Comparison of ENCODE assay signal across 1 cellular context in genomic region chr3:120597445-120598049, GRCh38.
TF ChIP-seq lines count a peak whose summit lies in the region.

No MANE protein-coding gene starts in this region.

TF ChIP-seq in GM23338, 12 proteins besides CTCF, POLR2A, EP300 and RAD21 (continued from another document):
- no peak for TF ChIP-seq ZNF462 (CRISPR knock-in tag; IDR thresholded peaks at IDR 0.05)
- no peak for TF ChIP-seq STAT1 (IDR thresholded peaks at IDR 0.05; ENCODE audit: unreplicated experiment)
- no peak for TF ChIP-seq JUNB (IDR thresholded peaks at IDR 0.05; ENCODE audit: unreplicated experiment)
- TF ChIP-seq NANOG (IDR thresholded peaks at IDR 0.05; ENCODE audit: borderline replicate concordance) = no peak
